Comparison of ENCODE assay signal across 25 cellular contexts in the genomic region with DNA sequence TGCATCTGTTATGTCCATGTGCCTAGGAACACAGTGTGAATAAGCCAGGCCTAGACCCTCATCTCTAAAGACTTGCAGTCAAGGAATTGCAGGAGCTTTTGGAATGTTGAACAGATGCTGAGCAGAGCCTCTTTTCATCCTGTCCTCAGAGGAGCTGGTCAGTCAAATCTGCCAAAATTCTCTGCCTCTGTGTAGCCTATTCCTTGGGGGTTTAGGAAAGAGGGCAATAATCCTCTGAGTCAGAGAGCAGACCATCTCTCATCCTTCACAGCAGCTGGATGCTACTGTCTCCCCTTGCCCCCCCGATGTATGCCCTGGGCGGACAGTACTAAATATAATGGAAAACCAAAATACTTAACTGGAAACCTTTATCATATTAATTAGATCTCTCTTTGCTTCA. TPM values are rescaled to one million over a fixed set of nuclear protein-coding genes. Genes with fewer than 3 reads are reported as not detected.
"Had no signal": no experiment of that assay in that cellular context is flagged by ENCODE, and none has a peak within 500 bp of the region (broad histone marks: within the 10 kb centered on the region; RNA-seq: fewer than 3 reads in every experiment).

No MANE protein-coding gene starts in this region.

- H3K27me3 ChIP-seq: dorsolateral prefrontal cortex, heart right ventricle, pancreas, right lobe of liver, tibial artery had no signal

- H3K4me3 Mint-ChIP-seq: activated B cell treated with CpG ODN at 0.5 μM for 24 hours; activated naive CD4-positive, alpha-beta T cell treated with anti-CD3 and anti-CD28 coated beads, Interleukin-2, amount 10 ng/mL, durations not matched to agents 7 days and 5 days; activated naive CD8-positive, alpha-beta T cell treated with anti-CD3 and anti-CD28 coated beads, Interleukin-2, amount 50 U/mL, for 24 hours; brain; endodermal cell; immature natural killer cell; memory B cell; naive thymus-derived CD8-positive, alpha-beta T cell had no signal

- ATAC-seq: activated naive CD8-positive, alpha-beta T cell treated with anti-CD3 and anti-CD28 coated beads, Interleukin-2, amount 50 U/mL, for 24 hours; mucosa of descending colon; naive thymus-derived CD8-positive, alpha-beta T cell; pancreas; right lobe of liver had no signal

- DNase-seq: activated B cell treated with CpG ODN at 0.5 μM for 24 hours; activated CD4-positive, alpha-beta T cell treated with anti-CD3 and anti-CD28 coated beads for 48 hours; activated CD8-positive, alpha-beta memory T cell treated with anti-CD3 and anti-CD28 coated beads, Interleukin-2, amount 50 U/mL, for 48 hours; activated effector memory CD4-positive, alpha-beta T cell treated with Interleukin-2 at 50 U/mL for 16 hours; activated naive CD4-positive, alpha-beta T cell treated with anti-CD3 and anti-CD28 coated beads, Interleukin-2, amount 10 ng/mL, durations not matched to agents 7 days and 5 days; activated naive CD8-positive, alpha-beta T cell treated with anti-CD3 and anti-CD28 coated beads, Interleukin-2, amount 50 U/mL, for 24 hours; activated T-cell treated with anti-CD3 and anti-CD28 coated beads, Interleukin-2, amount 50 U/mL, for 48 hours; anterior cingulate cortex; central memory CD4-positive, alpha-beta T cell; dorsolateral prefrontal cortex; endodermal cell; heart right ventricle; immature natural killer cell; kidney glomerular epithelial cell; left ventricle myocardium inferior; mucosa of descending colon; naive thymus-derived CD8-positive, alpha-beta T cell; pancreas; right lobe of liver; stimulated activated naive CD4-positive, alpha-beta T cell; T-helper 1 cell; T-helper 9 cell; tibial artery had no signal

- H3K4me1 ChIP-seq: left ventricle myocardium inferior, right lobe of liver had no signal

- H3K27me3 Mint-ChIP-seq: activated B cell treated with CpG ODN at 0.5 μM for 24 hours; activated naive CD4-positive, alpha-beta T cell treated with anti-CD3 and anti-CD28 coated beads, Interleukin-2, amount 10 ng/mL, durations not matched to agents 7 days and 5 days; activated naive CD8-positive, alpha-beta T cell treated with anti-CD3 and anti-CD28 coated beads, Interleukin-2, amount 50 U/mL, for 24 hours; brain; memory B cell had no signal

- H3K27ac Mint-ChIP-seq: activated B cell treated with CpG ODN at 0.5 μM for 24 hours; activated naive CD4-positive, alpha-beta T cell treated with anti-CD3 and anti-CD28 coated beads, Interleukin-2, amount 10 ng/mL, durations not matched to agents 7 days and 5 days; activated naive CD8-positive, alpha-beta T cell treated with anti-CD3 and anti-CD28 coated beads, Interleukin-2, amount 50 U/mL, for 24 hours; brain; endodermal cell; immature natural killer cell; memory B cell; naive thymus-derived CD8-positive, alpha-beta T cell had no signal

- H3K4me1 Mint-ChIP-seq: activated B cell treated with CpG ODN at 0.5 μM for 24 hours; activated naive CD4-positive, alpha-beta T cell treated with anti-CD3 and anti-CD28 coated beads, Interleukin-2, amount 10 ng/mL, durations not matched to agents 7 days and 5 days; activated naive CD8-positive, alpha-beta T cell treated with anti-CD3 and anti-CD28 coated beads, Interleukin-2, amount 50 U/mL, for 24 hours; immature natural killer cell; memory B cell; naive thymus-derived CD8-positive, alpha-beta T cell had no signal

- H3K36me3 ChIP-seq: left ventricle myocardium inferior, pancreas, right lobe of liver, tibial artery had no signal

- H3K4me3 ChIP-seq: dorsolateral prefrontal cortex, heart right ventricle, left ventricle myocardium inferior, mucosa of descending colon, pancreas, right lobe of liver, tibial artery had no signal

- H3K27ac ChIP-seq: dorsolateral prefrontal cortex, heart right ventricle, left ventricle myocardium inferior, pancreas, right lobe of liver, tibial artery had no signal

- H3K36me3 Mint-ChIP-seq: activated naive CD4-positive, alpha-beta T cell treated with anti-CD3 and anti-CD28 coated beads, Interleukin-2, amount 10 ng/mL, durations not matched to agents 7 days and 5 days had no signal

RNA-seq across cellular contexts. Expression of gene BICC1, which starts 52.6 kb away (rescaled TPM):
- total RNA-seq: activated B cell treated with CpG ODN at 0.5 μM for 24 hours; naive thymus-derived CD8-positive, alpha-beta T cell had no signal
- polyA plus RNA-seq: naive thymus-derived CD8-positive, alpha-beta T cell had no signal
